9 cellular contexts compared by ENCODE assay signal in the genomic region with DNA sequence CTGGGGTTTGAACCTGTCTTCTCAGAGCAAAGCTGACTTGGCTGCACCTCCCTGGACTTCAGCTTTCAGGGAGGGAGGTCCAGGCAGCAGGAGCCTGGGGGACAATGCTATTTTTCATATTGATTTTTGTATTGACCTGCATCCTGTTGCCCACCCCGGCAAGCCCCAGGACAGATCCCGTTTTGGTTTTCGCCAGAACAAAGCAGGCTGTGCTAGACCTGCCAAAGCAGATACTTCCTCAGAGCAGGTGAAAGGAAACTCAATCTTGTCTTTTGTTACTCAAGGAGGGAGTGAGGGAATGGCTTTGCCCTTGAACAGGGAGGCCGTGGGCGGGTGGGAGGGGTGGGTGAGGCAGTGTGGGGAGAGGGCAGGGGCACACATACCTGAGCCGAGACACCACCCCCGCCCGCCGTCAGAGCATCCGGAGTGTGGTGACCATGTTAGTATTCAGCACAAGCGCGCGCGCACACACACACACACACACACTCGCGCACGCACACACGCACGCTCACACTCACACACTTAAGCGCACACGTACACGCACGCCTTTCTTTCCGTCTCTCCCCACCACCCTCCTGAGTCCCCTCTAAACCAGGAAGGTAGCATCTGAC. TPM values are rescaled to one million over a fixed set of nuclear protein-coding genes. Genes with fewer than 3 reads are reported as not detected.
DNase-seq lines count a peak whose midpoint lies in the region; ATAC-seq and TF ChIP-seq lines count a peak whose summit lies in the region.
"Had no signal": no experiment of that assay in that cellular context is flagged by ENCODE, and none has a peak within 500 bp of the region (broad histone marks: within the 10 kb centered on the region; RNA-seq: fewer than 3 reads in every experiment).

No MANE protein-coding gene starts in this region.

- no peak for ATAC-seq in stimulated activated naive CD8-positive, alpha-beta T cell treated with anti-CD3 and anti-CD28 coated beads, Interleukin-15, Interleukin-2, amounts not matched to agents 100 U/mL and 50 U/mL, for 24 hours
- ATAC-seq in GM19452 (IDR thresholded peaks at IDR 0.05; ENCODE audit: unreplicated experiment): no peak
- no peak for ATAC-seq in mucosa of descending colon
- ATAC-seq in HG03460 (IDR thresholded peaks at IDR 0.05; ENCODE audit: unreplicated experiment): no peak

- H3K27ac Mint-ChIP-seq in stimulated activated naive CD8-positive, alpha-beta T cell treated with anti-CD3 and anti-CD28 coated beads, Interleukin-15, Interleukin-2, amounts not matched to agents 100 ng/mL and 50 ng/mL, for 24 hours: peak overlapping the region; percentile 14

- peaks cover 41% of the 10 kb centered on the region for H3K4me1 Mint-ChIP-seq in stimulated activated naive CD8-positive, alpha-beta T cell treated with anti-CD3 and anti-CD28 coated beads, Interleukin-15, Interleukin-2, amounts not matched to agents 100 ng/mL and 50 ng/mL, for 24 hours (ENCODE audit: low read depth)

- no peaks in the 10 kb centered on the region for H3K36me3 Mint-ChIP-seq in stimulated activated naive CD8-positive, alpha-beta T cell treated with anti-CD3 and anti-CD28 coated beads, Interleukin-15, Interleukin-2, amounts not matched to agents 100 ng/mL and 50 ng/mL, for 24 hours (ENCODE audit: low read depth)

- peak overlapping the region; percentile 48 for H3K27ac ChIP-seq in colonic mucosa
- H3K27ac ChIP-seq: C4-2B had no signal

- TF ChIP-seq CTCF in colonic mucosa (IDR thresholded peaks at IDR 0.05): no peak
- TF ChIP-seq CTCF in mucosa of descending colon (IDR thresholded peaks at IDR 0.05): no peak

- no peak for DNase-seq in stimulated activated naive CD8-positive, alpha-beta T cell treated with anti-CD3 and anti-CD28 coated beads, Interleukin-15, Interleukin-2, amounts not matched to agents 100 U/mL and 50 U/mL, for 24 hours
- no peak for DNase-seq in colonic mucosa
- peak in 33 of 56 donors; percentile 22 to 75 (median 55) for DNase-seq in nucleus accumbens (lab: John Stamatoyannopoulos, UW)
- no peak for DNase-seq in NCI-H2171 (lab: John Stamatoyannopoulos, UW)
- DNase-seq in mucosa of descending colon: no peak

- no peak overlapping the region for H3K4me3 Mint-ChIP-seq in stimulated activated naive CD8-positive, alpha-beta T cell treated with anti-CD3 and anti-CD28 coated beads, Interleukin-15, Interleukin-2, amounts not matched to agents 100 ng/mL and 50 ng/mL, for 24 hours

- H3K27me3 Mint-ChIP-seq in stimulated activated naive CD8-positive, alpha-beta T cell treated with anti-CD3 and anti-CD28 coated beads, Interleukin-15, Interleukin-2, amounts not matched to agents 100 ng/mL and 50 ng/mL, for 24 hours: no peaks in the 10 kb centered on the region

- intact Hi-C loops in colonic mucosa (cut with DNase I): no loop called here
- intact Hi-C loops in mucosa of descending colon (cut with DNase I, micrococcal nuclease): no loop called here

- no peak overlapping the region for H3K4me3 ChIP-seq in colonic mucosa
- H3K4me3 ChIP-seq in mucosa of descending colon: no peak overlapping the region

- H3K9me3 ChIP-seq in colonic mucosa (no peaks in the 10 kb centered on the region), mucosa of descending colon (no peaks in the 10 kb centered on the region)

- no peaks in the 10 kb centered on the region for H3K27me3 ChIP-seq in colonic mucosa

- peak overlapping the region in 1 of 2 donors; percentile 7 for H3K9ac ChIP-seq in colonic mucosa (ENCODE audit: low read depth in 2 of 2, low read length in 2 of 2)

- no peaks in the 10 kb centered on the region for H3K9me3 Mint-ChIP-seq in stimulated activated naive CD8-positive, alpha-beta T cell treated with anti-CD3 and anti-CD28 coated beads, Interleukin-15, Interleukin-2, amounts not matched to agents 100 ng/mL and 50 ng/mL, for 24 hours

- H3K36me3 ChIP-seq in colonic mucosa: no peaks in the 10 kb centered on the region
- H3K36me3 ChIP-seq in mucosa of descending colon (ENCODE audit: low read depth): no peaks in the 10 kb centered on the region

- H3K4me1 ChIP-seq in colonic mucosa (peaks cover 24% of the 10 kb centered on the region), mucosa of descending colon (ENCODE audit: low read depth) (peaks cover 36% of the 10 kb centered on the region)

RNA-seq across cellular contexts. Expression of gene RAI1, which starts 59.5 kb away (rescaled TPM):
- total RNA-seq in colonic mucosa (10 to 100 TPM; 21.8 to 24.5 TPM), mucosa of descending colon (10 to 100 TPM; 12.9 to 29.2 (median 17.0) TPM)

Comparison
In these comparisons a context has a peak if more than half of its experiments do, and no peak if none do; other contexts are left out.
1. DNase-seq: peak in nucleus accumbens (33 of 56); none in stimulated activated naive CD8-positive, alpha-beta T cell treated with anti-CD3 and anti-CD28 coated beads, Interleukin-15, Interleukin-2, amounts not matched to agents 100 U/mL and 50 U/mL, for 24 hours (single experiment), colonic mucosa (single experiment), NCI-H2171 (single experiment) and mucosa of descending colon (0 of 3).